In genomic region chr6:142384455-142385332, GRCh38 we compare ENCODE assay signal across 24 cellular contexts.
DNase-seq lines count a peak whose midpoint lies in the region; ATAC-seq and TF ChIP-seq lines count a peak whose summit lies in the region.
"Had no signal": no experiment of that assay in that cellular context is flagged by ENCODE, and none has a peak within 500 bp of the region (broad histone marks: within the 10 kb centered on the region; RNA-seq: fewer than 3 reads in every experiment).

No MANE protein-coding gene starts in this region.

- no peak overlapping the region for H3K4me3 ChIP-seq in smooth muscle cell
- H3K4me3 ChIP-seq: esophagus muscularis mucosa, GM23338, psoas muscle, SJCRH30 had no signal

- no peaks in the 10 kb centered on the region for H3K36me3 ChIP-seq in smooth muscle cell (ENCODE audit: low read depth)
- H3K36me3 ChIP-seq: esophagus muscularis mucosa, SJCRH30 had no signal

- no peaks in the 10 kb centered on the region for H3K36me3 Mint-ChIP-seq in nephron progenitor cell (ENCODE audit: low read depth)
- H3K36me3 Mint-ChIP-seq: activated naive CD8-positive, alpha-beta T cell treated with anti-CD3 and anti-CD28 coated beads, Interleukin-2, amount 10 ng/mL, durations not matched to agents 7 days and 5 days; IgD-negative memory B cell; naive thymus-derived CD8-positive, alpha-beta T cell had no signal

- no peaks in the 10 kb centered on the region for H3K27me3 Mint-ChIP-seq in nephron progenitor cell (ENCODE audit: low read depth, poor library complexity)

- no peaks in the 10 kb centered on the region for H3K9me3 Mint-ChIP-seq in nephron progenitor cell
- H3K9me3 Mint-ChIP-seq: activated naive CD8-positive, alpha-beta T cell treated with anti-CD3 and anti-CD28 coated beads, Interleukin-2, amount 10 ng/mL, durations not matched to agents 7 days and 5 days; GM23338; IgD-negative memory B cell; naive thymus-derived CD8-positive, alpha-beta T cell had no signal

- H2AFZ ChIP-seq in smooth muscle cell (ENCODE audit: low read depth): no peak overlapping the region
- H2AFZ ChIP-seq: GM23338 had no signal

- H4K20me1 ChIP-seq in smooth muscle cell (ENCODE audit: low read depth): no peaks in the 10 kb centered on the region

- H3K4me3 Mint-ChIP-seq in nephron progenitor cell: no peak overlapping the region
- H3K4me3 Mint-ChIP-seq: activated naive CD8-positive, alpha-beta T cell treated with anti-CD3 and anti-CD28 coated beads, Interleukin-2, amount 10 ng/mL, durations not matched to agents 7 days and 5 days; GM23338; IgD-negative memory B cell; naive thymus-derived CD8-positive, alpha-beta T cell had no signal

- H3K27ac ChIP-seq in smooth muscle cell (ENCODE audit: low read depth) (peak overlapping the region; percentile 18), RWPE1 (no peak overlapping the region)
- H3K27ac ChIP-seq: C4-2B, esophagus muscularis mucosa, psoas muscle, SJCRH30 had no signal

- no peak for TF ChIP-seq CTCF in smooth muscle cell (IDR thresholded peaks at IDR 0.05; ENCODE audit: borderline replicate concordance, insufficient read depth, poor library complexity, severe bottlenecking)
- TF ChIP-seq CTCF in RWPE1 (conservative IDR thresholded peaks at IDR 0.05; ENCODE audit: low read depth): no peak
- TF ChIP-seq CTCF in nephron progenitor cell (IDR thresholded peaks at IDR 0.05): no peak

- H3K27ac Mint-ChIP-seq in nephron progenitor cell: no peak overlapping the region
- H3K27ac Mint-ChIP-seq: activated naive CD8-positive, alpha-beta T cell treated with anti-CD3 and anti-CD28 coated beads, Interleukin-2, amount 10 ng/mL, durations not matched to agents 7 days and 5 days; GM23338; IgD-negative memory B cell; naive thymus-derived CD8-positive, alpha-beta T cell had no signal

- no peaks in the 10 kb centered on the region for H3K79me2 ChIP-seq in smooth muscle cell (ENCODE audit: low read depth)

- DNase-seq in DMS53 (lab: John Stamatoyannopoulos, UW) (peak; percentile 26), DMS53 treated with DMSO at 0.1 percent for 48 hours (lab: John Stamatoyannopoulos, UW; ENCODE audit: unreplicated experiment) (no peak), RPMI7951 (ENCODE audit: low read depth) (peak; percentile 40), fibroblast of peridontal ligament (ENCODE audit: extremely low read depth) (peak; percentile 75), smooth muscle cell (lab: John Stamatoyannopoulos, UW; ENCODE audit: unreplicated experiment) (no peak), RWPE1 (ENCODE audit: low spot score) (no peak), nephron progenitor cell (no peak)
- DNase-seq: 8988T; activated CD4-positive, CD25-positive, alpha-beta regulatory T cell treated with anti-CD3 and anti-CD28 coated beads, Interleukin-2, amount 50 U/mL, for 72 hours; activated CD8-positive, alpha-beta memory T cell treated with anti-CD3 and anti-CD28 coated beads for 24 hours; activated naive CD8-positive, alpha-beta T cell treated with anti-CD3 and anti-CD28 coated beads, Interleukin-2, amount 10 ng/mL, durations not matched to agents 7 days and 5 days; central memory CD4-positive, alpha-beta T cell; effector CD4-positive, alpha-beta T cell; MV-4-11; naive thymus-derived CD8-positive, alpha-beta T cell; NCI-H1930; NCI-H524; psoas muscle; SJCRH30 had no signal

- no peak overlapping the region for H3K4me2 ChIP-seq in smooth muscle cell
- H3K4me2 ChIP-seq: GM23338 had no signal

- CTCF ChIA-PET in RWPE1 (lab: Yijun Ruan, JAX): no interaction called here

- POLR2A ChIA-PET in RWPE1 (lab: Yijun Ruan, JAX; ENCODE audit: low non-redundant PET): no interaction called here

- H3F3A ChIP-seq in smooth muscle cell (ENCODE audit: low read depth): no peaks in the 10 kb centered on the region

- H3K27me3 ChIP-seq in smooth muscle cell (ENCODE audit: low read depth): no peaks in the 10 kb centered on the region
- H3K27me3 ChIP-seq: esophagus muscularis mucosa, SJCRH30 had no signal

- H3K9me3 ChIP-seq in smooth muscle cell (replicated peaks; ENCODE audit: low read depth): no peaks in the 10 kb centered on the region
- H3K9me3 ChIP-seq: esophagus muscularis mucosa, psoas muscle, SJCRH30 had no signal

- no peak for ATAC-seq in GM19351 (IDR thresholded peaks at IDR 0.05; ENCODE audit: unreplicated experiment)
- ATAC-seq: GM23338; naive thymus-derived CD8-positive, alpha-beta T cell; psoas muscle had no signal

- H3K9ac ChIP-seq in smooth muscle cell (ENCODE audit: low read depth): no peak overlapping the region

- no peaks in the 10 kb centered on the region for H3K4me1 ChIP-seq in smooth muscle cell (ENCODE audit: low read depth)
- H3K4me1 ChIP-seq: esophagus muscularis mucosa, psoas muscle, SJCRH30 had no signal

- 78% methylated on average over 5 of the region's 5 CpGs for WGBS in smooth muscle cell (ENCODE audit: low lambda C conversion rate)

- H3K4me1 Mint-ChIP-seq in nephron progenitor cell: no peaks in the 10 kb centered on the region
- H3K4me1 Mint-ChIP-seq: activated naive CD8-positive, alpha-beta T cell treated with anti-CD3 and anti-CD28 coated beads, Interleukin-2, amount 10 ng/mL, durations not matched to agents 7 days and 5 days; GM23338; IgD-negative memory B cell had no signal

Comparison
In these comparisons a context has a peak if more than half of its experiments do, and no peak if none do; other contexts are left out.
1. DNase-seq: peak in DMS53 (single experiment), RPMI7951 (single experiment) and fibroblast of peridontal ligament (single experiment); none in DMS53 treated with DMSO at 0.1 percent for 48 hours (single experiment), smooth muscle cell (single experiment), RWPE1 (single experiment) and nephron progenitor cell (single experiment).